ENCODE assay signal across 1 cellular context in genomic region chr4:169287980-169288379, GRCh38. TPM values are rescaled to one million over a fixed set of nuclear protein-coding genes. Genes with fewer than 3 reads are reported as not detected.
"Had no signal": no experiment of that assay in that cellular context is flagged by ENCODE, and none has a peak within 500 bp of the region (broad histone marks: within the 10 kb centered on the region; RNA-seq: fewer than 3 reads in every experiment).

No MANE protein-coding gene starts in this region.

RNA-seq across cellular contexts. Expression of gene SH3RF1, which starts 17.2 kb away (rescaled TPM):
- polyA plus RNA-seq: naive thymus-derived CD4-positive, alpha-beta T cell had no signal
